In the genomic region with DNA sequence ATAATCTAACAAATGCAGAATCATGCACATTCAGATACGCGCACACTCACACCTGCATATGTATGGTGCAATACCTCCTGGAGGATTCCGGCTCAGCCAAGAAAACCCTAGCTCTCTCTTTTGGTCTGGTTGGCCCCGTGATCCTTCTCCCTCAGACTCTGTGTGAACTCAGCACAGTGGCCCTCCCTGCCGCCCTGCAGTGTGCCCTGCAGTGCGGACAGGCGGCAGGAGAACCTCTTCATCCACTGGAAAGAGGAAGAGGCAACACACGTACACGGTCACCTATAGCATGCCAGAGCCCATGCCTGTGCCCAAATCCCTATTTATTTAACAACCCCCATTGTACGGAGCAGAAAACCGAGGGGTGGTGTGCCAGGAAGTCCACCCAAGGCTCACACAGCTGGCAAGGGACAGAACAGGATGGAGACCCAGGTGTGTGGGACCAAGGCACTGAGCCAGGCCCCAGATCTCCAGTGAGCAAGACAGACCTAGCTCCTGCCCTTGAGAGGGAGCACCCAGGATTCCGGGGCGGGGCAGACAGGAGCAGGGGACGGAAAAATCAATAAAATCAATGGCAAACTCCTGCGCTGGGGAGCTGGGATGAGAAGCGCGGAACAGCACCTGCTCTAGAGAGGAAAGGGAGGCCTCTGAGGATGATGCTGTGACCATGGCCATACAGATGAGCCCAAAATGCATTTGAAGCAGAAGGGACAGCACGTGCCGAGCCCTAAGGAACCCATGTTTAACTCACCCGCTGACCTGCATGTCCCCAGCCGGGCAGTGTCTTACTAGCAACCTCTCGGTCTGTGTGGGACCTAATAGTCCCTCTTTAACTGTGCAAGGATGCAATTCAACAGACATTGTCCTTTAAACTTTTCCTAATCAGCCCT, we compare ENCODE assay signal across 1 cellular context.
TF ChIP-seq lines count a peak whose summit lies in the region.

No MANE protein-coding gene starts in this region.

TF ChIP-seq in HEK293, 187 proteins besides CTCF, POLR2A, EP300 and RAD21:
- TF ChIP-seq ZNF133 (tag by site-specific recombination; IDR thresholded peaks at IDR 0.05) (peak; percentile 85), ZNF624 (tag by site-specific recombination; IDR thresholded peaks at IDR 0.05) (no peak)
